Comparison of ENCODE assay signal across 26 cellular contexts in genomic region chr4:113950207-113950606, GRCh38. TPM values are rescaled to one million over a fixed set of nuclear protein-coding genes. Genes with fewer than 3 reads are reported as not detected.
DNase-seq lines count a peak whose midpoint lies in the region; ATAC-seq and TF ChIP-seq lines count a peak whose summit lies in the region.
"Had no signal": no experiment of that assay in that cellular context is flagged by ENCODE, and none has a peak within 500 bp of the region (broad histone marks: within the 10 kb centered on the region; RNA-seq: fewer than 3 reads in every experiment).

No MANE protein-coding gene starts in this region.

- peak overlapping the region; percentile 5 for H3K27ac Mint-ChIP-seq in type B pancreatic cell
- H3K27ac Mint-ChIP-seq: B cell; CD8-positive, alpha-beta T cell had no signal

- ATAC-seq in left ventricle myocardium superior (peak; percentile 49), left colon (peak; percentile 37), GM19463 (IDR thresholded peaks at IDR 0.05; ENCODE audit: unreplicated experiment) (no peak)
- ATAC-seq: CD8-positive, alpha-beta T cell; HepG2 had no signal

- H3K9me3 ChIP-seq in prostate gland, result no peaks in the 10 kb centered on the region
- H3K9me3 ChIP-seq: Caco-2 had no signal

- TF ChIP-seq CTCF in type B pancreatic cell (conservative IDR thresholded peaks at IDR 0.05) (no peak), prostate gland (IDR thresholded peaks at IDR 0.05) (no peak)

- DNase-seq in left ventricle myocardium superior, result no peak
- DNase-seq in cardiac septum (ENCODE audit: low spot score), result no peak
- DNase-seq in NCI-H69 (lab: John Stamatoyannopoulos, UW), result peak; percentile 57
- DNase-seq in left colon, result no peak
- DNase-seq in type B pancreatic cell (ENCODE audit: extremely low spot score, unreplicated experiment), result no peak
- DNase-seq in prostate gland (ENCODE audit: low spot score), result no peak
- DNase-seq in SIG-M5 (lab: John Stamatoyannopoulos, UW), result no peak
- DNase-seq: Caco-2; CD8-positive, alpha-beta T cell; DMS153; DND-41; GM23248; H7; KBM-7; NCI-H1105 treated with DMSO at 0.1 percent for 48 hours; NCI-H146; NCI-H2029; NCI-H510A; NCI-H748 treated with DMSO at 0.1 percent for 48 hours; NK-92 treated with Interleukin-12 subunit alpha and Interleukin-12 subunit beta, amount 100 ng/mL, for 24 hours; PC-9; RPMI8226 had no signal

- H3K4me3 Mint-ChIP-seq in type B pancreatic cell, result no peak overlapping the region
- H3K4me3 Mint-ChIP-seq: B cell; CD8-positive, alpha-beta T cell had no signal

- H3K27me3 Mint-ChIP-seq in type B pancreatic cell, result peaks cover 3% of the 10 kb centered on the region

- no peaks in the 10 kb centered on the region for H3K9me3 Mint-ChIP-seq in type B pancreatic cell
- H3K9me3 Mint-ChIP-seq: CD8-positive, alpha-beta T cell had no signal

- no peak overlapping the region for H3K4me3 ChIP-seq in prostate gland
- H3K4me3 ChIP-seq: GM23248, PC-9 had no signal

- H3K4me1 ChIP-seq in prostate gland (replicated peaks), result no peaks in the 10 kb centered on the region
- H3K4me1 ChIP-seq: Caco-2 had no signal

- H3K36me3 ChIP-seq in prostate gland, result no peaks in the 10 kb centered on the region

- no peaks in the 10 kb centered on the region for H3K36me3 Mint-ChIP-seq in type B pancreatic cell
- H3K36me3 Mint-ChIP-seq: CD8-positive, alpha-beta T cell had no signal

- no peak overlapping the region for H3K27ac ChIP-seq in prostate gland
- H3K27ac ChIP-seq: C4-2B, PC-9 had no signal

- TF ChIP-seq POLR2A in prostate gland (IDR thresholded peaks at IDR 0.05), result no peak

- no peaks in the 10 kb centered on the region for H3K27me3 ChIP-seq in prostate gland (replicated peaks; ENCODE audit: insufficient read depth)

- intact Hi-C loops in left ventricle myocardium superior (cut with micrococcal nuclease), result loop anchor here (10.0 kb wide), 1 partner anchor 185 kb away; the partner anchor contains the start of gene CAMK2D
- intact Hi-C loops in cardiac septum (cut with DNase I), result loop anchor here (5.0 to 10.0 kb wide), 3 partner anchors 122 to 432 kb away; no protein-coding TSS in a partner anchor
- intact Hi-C loops in left colon (cut with DNase I, micrococcal nuclease), result no loop called here
- intact Hi-C loops in prostate gland (cut with DNase I), result loop anchor here (5.0 kb wide), 1 partner anchor 427 kb away; no protein-coding TSS in a partner anchor

- peaks cover 4% of the 10 kb centered on the region for H3K4me1 Mint-ChIP-seq in type B pancreatic cell (ENCODE audit: unreplicated experiment)
- H3K4me1 Mint-ChIP-seq: B cell had no signal

RNA-seq across cellular contexts. Expression of gene ARSJ, which starts 29.2 kb away (rescaled TPM):
- total RNA-seq in left ventricle myocardium superior, result 0.59 TPM
- 12.8 TPM for total RNA-seq in cardiac septum
- 10 to 100 TPM in 1 of 2 donors, 1 to 10 TPM in 1; 9.3 to 10.6 TPM for total RNA-seq in left colon
- total RNA-seq in type B pancreatic cell (ENCODE audit: low replicate concordance), result 3.5 and 4.9 TPM in 2 replicates
- total RNA-seq in prostate gland, result 10 to 100 TPM in 1 of 2 donors, 1 to 10 TPM in 1; 8.8 to 12.5 TPM
- total RNA-seq: B cell; CD8-positive, alpha-beta T cell; HepG2 had no signal

Comparison
In these comparisons a context has a peak if more than half of its experiments do, and no peak if none do; other contexts are left out.
1. intact Hi-C loops: an anchor here in left ventricle myocardium superior (10.0 kb wide), cardiac septum (5.0 to 10.0 kb wide) and prostate gland (5.0 kb wide); none called in left colon.